8 cellular contexts compared by ENCODE assay signal in genomic region chr17:40309031-40309937, GRCh38. TPM values are rescaled to one million over a fixed set of nuclear protein-coding genes. Genes with fewer than 3 reads are reported as not detected.
A peak's percentile ranks its signal among the peaks of the same experiment; 100 is the strongest.
DNase-seq lines count a peak whose midpoint lies in the region; ATAC-seq and TF ChIP-seq lines count a peak whose summit lies in the region.

RARA (plus strand) TSS chr17:40309180; CDS start chr17:40331219, 22,039 bp downstream.

- peaks cover 4% of the 10 kb centered on the region for H3K4me1 Mint-ChIP-seq in stimulated activated naive CD8-positive, alpha-beta T cell treated with anti-CD3 and anti-CD28 coated beads, Interleukin-15, amount 100 ng/mL, for 72 hours

- no peaks in the 10 kb centered on the region for H3K9me3 Mint-ChIP-seq in stimulated activated naive CD8-positive, alpha-beta T cell treated with anti-CD3 and anti-CD28 coated beads, Interleukin-15, amount 100 ng/mL, for 72 hours

- no peaks in the 10 kb centered on the region for H3K27me3 ChIP-seq in left lung

- peak; percentile 68 for ATAC-seq in left lung
- peak; percentile 62 for ATAC-seq in stimulated activated naive CD8-positive, alpha-beta T cell treated with anti-CD3 and anti-CD28 coated beads, Interleukin-15, amount 100 ng/mL, for 72 hours

- H3K27me3 Mint-ChIP-seq in stimulated activated naive CD8-positive, alpha-beta T cell treated with anti-CD3 and anti-CD28 coated beads, Interleukin-15, amount 100 ng/mL, for 72 hours = no peaks in the 10 kb centered on the region

- intact Hi-C loops in left lung (cut with DNase I) = loop anchor here (5.0 to 10.0 kb wide), 2 partner anchors 43 to 46 kb away; no protein-coding TSS in a partner anchor

- H3K36me3 ChIP-seq in left lung = no peaks in the 10 kb centered on the region

- TF ChIP-seq CTCF in left lung (IDR thresholded peaks at IDR 0.05) = no peak

- DNase-seq in NCI-H146 (lab: John Stamatoyannopoulos, UW) (peak; percentile 33), NCI-H146 treated with DMSO at 0.1 percent for 48 hours (lab: John Stamatoyannopoulos, UW; ENCODE audit: unreplicated experiment) (no peak), NOMO-1 treated with DMSO at 0.1 percent for 48 hours (lab: John Stamatoyannopoulos, UW; ENCODE audit: unreplicated experiment) (peak; percentile 29), cerebellar nuclear complex (lab: John Stamatoyannopoulos, UW) (peak; percentile 61 to 70), left lung (peak; percentile 74 to 83), NCI-H2029 (lab: John Stamatoyannopoulos, UW) (no peak)
- DNase-seq in stimulated activated naive CD8-positive, alpha-beta T cell treated with anti-CD3 and anti-CD28 coated beads, Interleukin-15, amount 100 ng/mL, for 72 hours = peak in 1 of 2 donors; percentile 43
- DNase-seq in activated CD4-positive, CD25-positive, alpha-beta regulatory T cell treated with anti-CD3 and anti-CD28 coated beads, Interleukin-2, amount 50 U/mL, for 72 hours = no peak

- H3K4me1 ChIP-seq in left lung = peaks cover 74 to 85% of the 10 kb centered on the region in 2 donors

- H3K4me3 ChIP-seq in left lung = peak within 1 kb of the TSS; percentile 45 to 57

- peak within 1 kb of the TSS in 1 of 2 donors; percentile 29 for H3K27ac Mint-ChIP-seq in stimulated activated naive CD8-positive, alpha-beta T cell treated with anti-CD3 and anti-CD28 coated beads, Interleukin-15, amount 100 ng/mL, for 72 hours

- peak within 1 kb of the TSS; percentile 76 to 80 for H3K27ac ChIP-seq in left lung

- no peaks in the 10 kb centered on the region for H3K9me3 ChIP-seq in left lung

- peak within 1 kb of the TSS in 1 of 2 donors; percentile 30 for H3K4me3 Mint-ChIP-seq in stimulated activated naive CD8-positive, alpha-beta T cell treated with anti-CD3 and anti-CD28 coated beads, Interleukin-15, amount 100 ng/mL, for 72 hours

RNA-seq across cellular contexts. Expression of gene RARA, which starts in this region (rescaled TPM):
- 10 to 100 TPM; 54.7 to 62.6 TPM for total RNA-seq in left lung

Comparison
In these comparisons a context has a peak if more than half of its experiments do, and no peak if none do; other contexts are left out.
1. DNase-seq: peak in NCI-H146 (single experiment), NOMO-1 treated with DMSO at 0.1 percent for 48 hours (single experiment), cerebellar nuclear complex (2 of 2) and left lung (2 of 2); none in NCI-H146 treated with DMSO at 0.1 percent for 48 hours (single experiment), activated CD4-positive, CD25-positive, alpha-beta regulatory T cell treated with anti-CD3 and anti-CD28 coated beads, Interleukin-2, amount 50 U/mL, for 72 hours (single experiment) and NCI-H2029 (single experiment).